In the genomic region with DNA sequence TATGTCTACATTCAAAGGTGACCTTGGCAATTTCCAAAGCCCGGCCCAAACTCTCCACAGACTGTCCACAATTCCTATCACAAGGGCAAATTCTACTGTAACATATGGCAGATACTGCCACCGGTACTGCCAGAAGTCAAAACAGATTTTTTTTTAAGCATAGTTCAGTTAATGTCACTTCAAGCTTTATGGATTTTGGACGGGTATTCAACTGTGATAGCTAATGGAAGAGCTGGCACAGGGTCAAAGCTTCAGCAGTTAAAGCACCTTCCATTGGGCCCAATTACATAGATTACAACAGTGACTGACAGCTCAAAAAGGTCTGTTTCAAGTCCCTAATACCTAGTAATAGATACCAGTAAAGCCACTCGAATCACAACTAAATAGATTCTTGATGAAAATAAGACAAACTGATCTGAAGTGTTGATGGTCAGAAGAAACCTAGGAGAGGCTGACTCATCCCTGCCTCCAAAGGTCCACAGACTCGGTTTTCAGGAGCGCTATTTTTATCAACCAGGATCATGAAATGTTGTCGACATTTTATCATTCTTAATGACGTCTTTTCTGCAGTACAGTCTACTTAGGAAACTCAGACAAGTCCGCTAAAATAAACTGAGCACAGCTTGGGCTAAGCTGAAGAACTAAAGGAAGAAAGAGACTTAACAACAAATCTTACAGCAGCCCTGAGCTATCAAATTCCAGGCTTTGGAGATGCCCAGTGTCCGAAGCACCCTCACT, we compare ENCODE assay signal across 11 cellular contexts. TPM values are rescaled to one million over a fixed set of nuclear protein-coding genes. Genes with fewer than 3 reads are reported as not detected.
DNase-seq lines count a peak whose midpoint lies in the region; ATAC-seq and TF ChIP-seq lines count a peak whose summit lies in the region.
"Had no signal": no experiment of that assay in that cellular context is flagged by ENCODE, and none has a peak within 500 bp of the region (broad histone marks: within the 10 kb centered on the region; RNA-seq: fewer than 3 reads in every experiment).

No MANE protein-coding gene starts in this region.

- peaks cover 13% of the 10 kb centered on the region for H3K9me3 ChIP-seq in AG04450 (ENCODE audit: control insufficient read depth, insufficient read depth, low read length)
- H3K9me3 ChIP-seq: BLaER1, neutrophil had no signal

- H3K4me3 ChIP-seq in AG04450 (ENCODE audit: low read depth, low read length): no peak overlapping the region
- H3K4me3 ChIP-seq: BLaER1, K562 had no signal

- TF ChIP-seq CTCF in AG04450 (IDR thresholded peaks at IDR 0.05; ENCODE audit: low read depth, low read length) (no peak), mesothelial cell of epicardium (IDR thresholded peaks at IDR 0.05; ENCODE audit: unreplicated experiment) (no peak)

- H3K27me3 ChIP-seq in AG04450 (ENCODE audit: control insufficient read depth, insufficient read depth, low read length): no peaks in the 10 kb centered on the region
- H3K27me3 ChIP-seq: BLaER1 had no signal

- H3K4me3 Mint-ChIP-seq in mesothelial cell of epicardium: no peak overlapping the region

- peak overlapping the region; percentile 72 for H3K27ac ChIP-seq in AG04450 (ENCODE audit: low read depth, low read length)
- H3K27ac ChIP-seq: BLaER1, neutrophil had no signal

- H3K27ac Mint-ChIP-seq in mesothelial cell of epicardium: peak overlapping the region; percentile 89

- no peaks in the 10 kb centered on the region for H3K9me3 Mint-ChIP-seq in mesothelial cell of epicardium

- CTCF ChIA-PET in AG04450 (lab: Charles Lee): interaction anchor here (0.6 to 7.3 kb wide), 40 partner anchors 8 to 722 kb away, joined by 3 to 111 read pairs (median 4); no protein-coding TSS in a partner anchor

- H3K27me3 Mint-ChIP-seq in mesothelial cell of epicardium (ENCODE audit: low read depth): no peaks in the 10 kb centered on the region

- POLR2A ChIA-PET in AG04450 (lab: Yijun Ruan, JAX): interaction anchor here (0.6 to 0.8 kb wide), 3 partner anchors 12 to 41 kb away, joined by 3 read pairs; no protein-coding TSS in a partner anchor

- H3K4me1 Mint-ChIP-seq in mesothelial cell of epicardium: peaks cover 57% of the 10 kb centered on the region

- peaks cover 70% of the 10 kb centered on the region for H3K36me3 Mint-ChIP-seq in mesothelial cell of epicardium

- ATAC-seq in HG03342 (IDR thresholded peaks at IDR 0.05; ENCODE audit: unreplicated experiment) (no peak), HG03108 (IDR thresholded peaks at IDR 0.05; ENCODE audit: unreplicated experiment) (no peak)

- DNase-seq in AG04450 (ENCODE audit: low read depth, low spot score): peak; percentile 62
- peak; percentile 57 to 73 for DNase-seq in NCI-H187 (lab: John Stamatoyannopoulos, UW)
- peak; percentile 71 for DNase-seq in astrocyte of the hippocampus (ENCODE audit: low read depth, low spot score)
- no peak for DNase-seq in mesothelial cell of epicardium (ENCODE audit: low spot score in 2 of 2, unreplicated experiment in 2 of 2)
- DNase-seq in NCI-H1930 (lab: John Stamatoyannopoulos, UW): no peak
- DNase-seq in NCI-H1048 (lab: John Stamatoyannopoulos, UW): no peak

RNA-seq across cellular contexts. Expression of a gene that starts 38.7 kb away (rescaled TPM):
- 4,288 and 4,537 TPM in 2 replicates for polyA plus RNA-seq in AG04450 (2011; rRNA removed)
- 3,312 and 3,619 TPM in 2 replicates for polyA minus RNA-seq in AG04450 (2011; rRNA and poly(A)+ RNA removed)
- 1,031 to 1,044 TPM (median 1,040 TPM) in 3 replicates for total RNA-seq in mesothelial cell of epicardium

Comparison
In these comparisons a context has a peak if more than half of its experiments do, and no peak if none do; other contexts are left out.
1. DNase-seq: peak in AG04450 (single experiment), NCI-H187 (2 of 2) and astrocyte of the hippocampus (single experiment); none in mesothelial cell of epicardium (0 of 2), NCI-H1930 (0 of 2) and NCI-H1048 (single experiment).